ENCODE assay signal across 1 cellular context in the genomic region with DNA sequence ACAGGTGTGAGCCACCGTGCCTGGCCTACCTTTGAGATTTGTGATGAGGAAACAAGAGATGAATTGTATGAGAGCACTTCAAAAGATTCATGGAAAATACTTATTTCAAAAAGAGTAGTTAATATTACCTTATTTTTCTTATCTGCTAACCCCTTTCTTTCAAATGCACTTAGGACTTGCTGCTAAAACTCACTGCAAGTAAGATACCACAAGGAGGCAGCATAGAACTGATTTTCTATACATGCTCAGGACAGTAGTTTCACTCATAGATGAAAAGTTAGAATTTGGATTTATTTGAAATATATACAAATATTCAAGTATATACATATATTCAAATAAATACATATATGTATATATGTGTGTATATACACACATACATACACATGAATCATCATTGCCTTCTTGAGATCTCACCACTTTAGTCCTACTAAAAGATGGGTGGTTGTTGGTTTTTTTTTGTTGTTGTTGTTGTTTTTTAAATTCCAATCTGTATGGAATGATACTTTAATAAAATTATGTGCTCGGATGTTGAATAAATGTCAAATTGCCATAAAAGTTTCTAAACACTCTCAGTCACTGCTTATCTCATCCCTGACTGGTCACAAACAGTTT.
TF ChIP-seq lines count a peak whose summit lies in the region.

No MANE protein-coding gene starts in this region.

TF ChIP-seq in SK-N-SH treated with all-trans-retinoic acid at 6 μM for 48 hours, 23 proteins besides CTCF, POLR2A, EP300 and RAD21 (continued from another document):
- TF ChIP-seq PPARA (CRISPR knock-in tag; IDR thresholded peaks at IDR 0.05; ENCODE audit: borderline replicate concordance): no peak
- no peak for TF ChIP-seq ESRRG (CRISPR knock-in tag; IDR thresholded peaks at IDR 0.05)
- TF ChIP-seq ISL1 (CRISPR knock-in tag; IDR thresholded peaks at IDR 0.05): no peak
- no peak for TF ChIP-seq ZFP30 (CRISPR knock-in tag; IDR thresholded peaks at IDR 0.05)
- TF ChIP-seq, protein P1, sequence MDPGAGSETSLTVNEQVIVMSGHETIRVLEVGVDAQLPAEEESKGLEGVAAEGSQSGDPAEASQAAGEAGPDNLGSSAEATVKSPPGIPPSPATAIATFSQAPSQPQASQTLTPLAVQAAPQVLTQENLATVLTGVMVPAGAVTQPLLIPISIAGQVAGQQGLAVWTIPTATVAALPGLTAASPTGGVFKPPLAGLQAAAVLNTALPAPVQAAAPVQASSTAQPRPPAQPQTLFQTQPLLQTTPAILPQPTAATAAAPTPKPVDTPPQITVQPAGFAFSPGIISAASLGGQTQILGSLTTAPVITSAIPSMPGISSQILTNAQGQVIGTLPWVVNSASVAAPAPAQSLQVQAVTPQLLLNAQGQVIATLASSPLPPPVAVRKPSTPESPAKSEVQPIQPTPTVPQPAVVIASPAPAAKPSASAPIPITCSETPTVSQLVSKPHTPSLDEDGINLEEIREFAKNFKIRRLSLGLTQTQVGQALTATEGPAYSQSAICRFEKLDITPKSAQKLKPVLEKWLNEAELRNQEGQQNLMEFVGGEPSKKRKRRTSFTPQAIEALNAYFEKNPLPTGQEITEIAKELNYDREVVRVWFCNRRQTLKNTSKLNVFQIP (CRISPR knock-in tag; IDR thresholded peaks at IDR 0.05; ENCODE audit: borderline replicate concordance, low read depth): no peak
- no peak for TF ChIP-seq ZNF565 (CRISPR knock-in tag; conservative IDR thresholded peaks at IDR 0.05; ENCODE audit: low read depth)
- TF ChIP-seq, protein P2, sequence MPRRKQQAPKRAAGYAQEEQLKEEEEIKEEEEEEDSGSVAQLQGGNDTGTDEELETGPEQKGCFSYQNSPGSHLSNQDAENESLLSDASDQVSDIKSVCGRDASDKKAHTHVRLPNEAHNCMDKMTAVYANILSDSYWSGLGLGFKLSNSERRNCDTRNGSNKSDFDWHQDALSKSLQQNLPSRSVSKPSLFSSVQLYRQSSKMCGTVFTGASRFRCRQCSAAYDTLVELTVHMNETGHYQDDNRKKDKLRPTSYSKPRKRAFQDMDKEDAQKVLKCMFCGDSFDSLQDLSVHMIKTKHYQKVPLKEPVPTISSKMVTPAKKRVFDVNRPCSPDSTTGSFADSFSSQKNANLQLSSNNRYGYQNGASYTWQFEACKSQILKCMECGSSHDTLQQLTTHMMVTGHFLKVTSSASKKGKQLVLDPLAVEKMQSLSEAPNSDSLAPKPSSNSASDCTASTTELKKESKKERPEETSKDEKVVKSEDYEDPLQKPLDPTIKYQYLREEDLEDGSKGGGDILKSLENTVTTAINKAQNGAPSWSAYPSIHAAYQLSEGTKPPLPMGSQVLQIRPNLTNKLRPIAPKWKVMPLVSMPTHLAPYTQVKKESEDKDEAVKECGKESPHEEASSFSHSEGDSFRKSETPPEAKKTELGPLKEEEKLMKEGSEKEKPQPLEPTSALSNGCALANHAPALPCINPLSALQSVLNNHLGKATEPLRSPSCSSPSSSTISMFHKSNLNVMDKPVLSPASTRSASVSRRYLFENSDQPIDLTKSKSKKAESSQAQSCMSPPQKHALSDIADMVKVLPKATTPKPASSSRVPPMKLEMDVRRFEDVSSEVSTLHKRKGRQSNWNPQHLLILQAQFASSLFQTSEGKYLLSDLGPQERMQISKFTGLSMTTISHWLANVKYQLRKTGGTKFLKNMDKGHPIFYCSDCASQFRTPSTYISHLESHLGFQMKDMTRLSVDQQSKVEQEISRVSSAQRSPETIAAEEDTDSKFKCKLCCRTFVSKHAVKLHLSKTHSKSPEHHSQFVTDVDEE (CRISPR knock-in tag; IDR thresholded peaks at IDR 0.05): no peak
- TF ChIP-seq SNAI2 (CRISPR knock-in tag; IDR thresholded peaks at IDR 0.05): no peak
- TF ChIP-seq ZC3H10 (CRISPR knock-in tag; IDR thresholded peaks at IDR 0.05): no peak
- no peak for TF ChIP-seq GLIS3 (CRISPR knock-in tag; IDR thresholded peaks at IDR 0.05)
- no peak for TF ChIP-seq ZFP3 (CRISPR knock-in tag; IDR thresholded peaks at IDR 0.05)
- TF ChIP-seq TCF4 (CRISPR knock-in tag; IDR thresholded peaks at IDR 0.05; ENCODE audit: borderline replicate concordance): no peak
- no peak for TF ChIP-seq ZNF70 (CRISPR knock-in tag; IDR thresholded peaks at IDR 0.05)
TF ChIP-seq in SK-N-SH treated with all-trans-retinoic acid at 6 μM for 48 hours: peak in this region for 0.
